In genomic region chr7:135928136-135928535, GRCh38 we compare ENCODE assay signal across 18 cellular contexts. TPM values are rescaled to one million over a fixed set of nuclear protein-coding genes. Genes with fewer than 3 reads are reported as not detected.
DNase-seq lines count a peak whose midpoint lies in the region; ATAC-seq, FAIRE-seq and TF ChIP-seq lines count a peak whose summit lies in the region.
"Had no signal": no experiment of that assay in that cellular context is flagged by ENCODE, and none has a peak within 500 bp of the region (broad histone marks: within the 10 kb centered on the region; RNA-seq: fewer than 3 reads in every experiment).

No MANE protein-coding gene starts in this region.

- intact Hi-C loops in natural killer cell (cut with micrococcal nuclease), result no loop called here

- TF ChIP-seq CTCF in natural killer cell (IDR thresholded peaks at IDR 0.05), result no peak

- peak overlapping the region; percentile 48 for H3K27ac ChIP-seq in mesodermal cell (ENCODE audit: low read depth, low read length, severe bottlenecking)
- H3K27ac ChIP-seq: A549, C4-2B had no signal

- ATAC-seq in natural killer cell, result no peak
- no peak for ATAC-seq in natural killer cell treated with Interleukin-12 subunit alpha and Interleukin-12 subunit beta and Interleukin-15 and Interleukin-18, amount 100 ng/mL, for 72 hours
- no peak for ATAC-seq in GM19463 (IDR thresholded peaks at IDR 0.05; ENCODE audit: unreplicated experiment)
- ATAC-seq: A549, HepG2 had no signal

- no peak overlapping the region for H3K4me3 ChIP-seq in mesodermal cell (ENCODE audit: extremely low read depth, insufficient read depth, low read length, poor library complexity, severe bottlenecking)
- H3K4me3 ChIP-seq: A549 had no signal

- H3K4me3 Mint-ChIP-seq in natural killer cell, result peak overlapping the region; percentile 40
- no peak overlapping the region for H3K4me3 Mint-ChIP-seq in natural killer cell treated with Interleukin-12 subunit alpha and Interleukin-12 subunit beta and Interleukin-15 and Interleukin-18, amount 100 ng/mL, for 72 hours
- H3K4me3 Mint-ChIP-seq: CD4-positive, alpha-beta memory T cell had no signal

- no peak for DNase-seq in natural killer cell
- DNase-seq in natural killer cell treated with Interleukin-12 subunit alpha and Interleukin-12 subunit beta and Interleukin-15 and Interleukin-18, amount 100 ng/mL, for 72 hours (ENCODE audit: low spot score), result no peak
- DNase-seq in RCC 7860 (ENCODE audit: low spot score), result no peak
- no peak for DNase-seq in COLO829 (ENCODE audit: low spot score)
- DNase-seq in stimulated activated CD4-positive, alpha-beta T cell treated with anti-CD3 and anti-CD28 coated beads, Interleukin-1b, Interleukin-23, amount 100 ng/mL, for 48 hours, result no peak
- DNase-seq: BE2C; CD4-positive, alpha-beta memory T cell; COR-L47; DND-41; GDM1; HCEC 1CT had no signal

- H3K9me3 ChIP-seq in mesodermal cell (ENCODE audit: control insufficient read depth, low read length), result no peaks in the 10 kb centered on the region
- H3K9me3 ChIP-seq: A549, BE2C had no signal

- peaks cover 7% of the 10 kb centered on the region for H3K36me3 Mint-ChIP-seq in natural killer cell
- peaks cover 19% of the 10 kb centered on the region for H3K36me3 Mint-ChIP-seq in natural killer cell treated with Interleukin-12 subunit alpha and Interleukin-12 subunit beta and Interleukin-15 and Interleukin-18, amount 100 ng/mL, for 72 hours

- peaks cover 65 to 68% of the 10 kb centered on the region in 2 donors for H3K4me1 Mint-ChIP-seq in natural killer cell
- H3K4me1 Mint-ChIP-seq in natural killer cell treated with Interleukin-12 subunit alpha and Interleukin-12 subunit beta and Interleukin-15 and Interleukin-18, amount 100 ng/mL, for 72 hours (ENCODE audit: low read depth in 2 of 2), result peaks cover 29 to 30% of the 10 kb centered on the region in 2 donors

- no peaks in the 10 kb centered on the region for H3K27me3 Mint-ChIP-seq in natural killer cell (ENCODE audit: low read depth in 2 of 2)
- H3K27me3 Mint-ChIP-seq in natural killer cell treated with Interleukin-12 subunit alpha and Interleukin-12 subunit beta and Interleukin-15 and Interleukin-18, amount 100 ng/mL, for 72 hours, result no peaks in the 10 kb centered on the region
- H3K27me3 Mint-ChIP-seq: CD4-positive, alpha-beta memory T cell had no signal

- FAIRE-seq in RCC 7860 (lab: Jason Lieb, UNC), result peak; percentile 4
- FAIRE-seq: A549, GM12892, HepG2, HTR-8/SVneo had no signal

- H3K27ac Mint-ChIP-seq in natural killer cell, result peak overlapping the region; percentile 36 to 47
- H3K27ac Mint-ChIP-seq in natural killer cell treated with Interleukin-12 subunit alpha and Interleukin-12 subunit beta and Interleukin-15 and Interleukin-18, amount 100 ng/mL, for 72 hours, result no peak overlapping the region

- no peaks in the 10 kb centered on the region for H3K9me3 Mint-ChIP-seq in natural killer cell
- H3K9me3 Mint-ChIP-seq in natural killer cell treated with Interleukin-12 subunit alpha and Interleukin-12 subunit beta and Interleukin-15 and Interleukin-18, amount 100 ng/mL, for 72 hours, result no peaks in the 10 kb centered on the region
- H3K9me3 Mint-ChIP-seq: CD4-positive, alpha-beta memory T cell had no signal

- peaks cover 57% of the 10 kb centered on the region for H3K4me1 ChIP-seq in mesodermal cell (ENCODE audit: control insufficient read depth, insufficient read depth, low read length, poor library complexity, severe bottlenecking)

- peaks cover 32% of the 10 kb centered on the region for H3K36me3 ChIP-seq in mesodermal cell (ENCODE audit: control insufficient read depth, insufficient read depth, low read length)
- H3K36me3 ChIP-seq: BE2C had no signal

RNA-seq across cellular contexts. Expression of gene MTPN, which starts 49.0 kb away (rescaled TPM):
- 100 to 1,000 TPM; 161 to 170 (median 165) TPM for total RNA-seq in natural killer cell
- 100 to 1,000 TPM; 148 to 190 TPM for total RNA-seq in natural killer cell treated with Interleukin-12 subunit alpha and Interleukin-12 subunit beta and Interleukin-15 and Interleukin-18, amount 100 ng/mL, for 72 hours
- 241 TPM for polyA plus RNA-seq in mesodermal cell (2013, experiment 1 of 2)
- polyA plus RNA-seq in mesodermal cell (2013, experiment 2 of 2), result 239 TPM

Comparison
In these comparisons a context has a peak if more than half of its experiments do, and no peak if none do; other contexts are left out.
1. H3K27ac Mint-ChIP-seq: peak in natural killer cell (2 of 2); none in natural killer cell treated with Interleukin-12 subunit alpha and Interleukin-12 subunit beta and Interleukin-15 and Interleukin-18, amount 100 ng/mL, for 72 hours (0 of 2).